In the genomic region with DNA sequence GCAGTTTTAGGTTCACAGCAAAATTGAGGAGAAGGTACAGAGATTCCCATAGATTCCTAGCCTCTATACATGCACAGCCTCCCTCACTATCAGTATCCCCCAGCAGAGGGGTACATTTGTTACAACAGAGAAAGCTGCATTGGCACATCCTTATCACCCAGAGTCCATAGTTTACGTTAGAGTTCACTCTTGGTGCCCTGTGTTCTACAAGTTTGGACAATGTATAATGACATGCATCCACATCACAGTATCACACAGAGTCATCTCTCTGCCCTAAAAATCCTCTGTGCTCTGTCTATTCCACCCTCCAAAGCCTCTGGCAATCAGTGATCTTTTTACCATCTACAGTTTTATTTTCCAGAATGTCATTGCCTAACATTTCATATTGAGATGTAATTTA, we compare ENCODE assay signal across 14 cellular contexts. TPM values are rescaled to one million over a fixed set of nuclear protein-coding genes. Genes with fewer than 3 reads are reported as not detected.
"Had no signal": no experiment of that assay in that cellular context is flagged by ENCODE, and none has a peak within 500 bp of the region (broad histone marks: within the 10 kb centered on the region; RNA-seq: fewer than 3 reads in every experiment).

No MANE protein-coding gene starts in this region.

- H3K4me3 Mint-ChIP-seq: activated CD4-positive, alpha-beta memory T cell treated with anti-CD3 and anti-CD28 coated beads for 36 hours; activated CD4-positive, alpha-beta T cell treated with anti-CD3 and anti-CD28 coated beads for 36 hours; activated naive CD4-positive, alpha-beta T cell treated with anti-CD3 and anti-CD28 coated beads for 36 hours; brain; natural killer cell treated with Interleukin-12 subunit alpha and Interleukin-12 subunit beta and Interleukin-15 and Interleukin-18, amount 100 ng/mL, for 72 hours; T-helper 2 cell treated with Interferon-gamma antibody and Interleukin-4, amounts not matched to agents 5 μg/mL and 100 μg/mL, for 36 hours had no signal

- H3K36me3 Mint-ChIP-seq: activated CD4-positive, alpha-beta memory T cell treated with anti-CD3 and anti-CD28 coated beads for 36 hours; brain; natural killer cell treated with Interleukin-12 subunit alpha and Interleukin-12 subunit beta and Interleukin-15 and Interleukin-18, amount 100 ng/mL, for 72 hours had no signal

- H3K9ac ChIP-seq: parathyroid adenoma had no signal

- H3K4me3 ChIP-seq: esophagus muscularis mucosa, lower lobe of right lung, spleen had no signal

- H3K27ac ChIP-seq: esophagus muscularis mucosa, lower lobe of right lung, parathyroid adenoma, spleen had no signal

- DNase-seq: activated CD4-positive, alpha-beta memory T cell treated with anti-CD3 and anti-CD28 coated beads for 36 hours; activated CD4-positive, alpha-beta T cell treated with anti-CD3 and anti-CD28 coated beads for 36 hours; activated naive CD4-positive, alpha-beta T cell treated with anti-CD3 and anti-CD28 coated beads for 36 hours; cortex of kidney; lower lobe of right lung; spleen; stimulated activated naive CD4-positive, alpha-beta T cell had no signal

- H3K27me3 ChIP-seq: esophagus muscularis mucosa, spleen had no signal

- H3K9me3 ChIP-seq: esophagus muscularis mucosa, lower lobe of right lung, spleen had no signal

- H3K9me3 Mint-ChIP-seq: activated CD4-positive, alpha-beta memory T cell treated with anti-CD3 and anti-CD28 coated beads for 36 hours; activated naive CD4-positive, alpha-beta T cell treated with anti-CD3 and anti-CD28 coated beads for 36 hours; activated T-helper 2 cell treated with anti-CD3 and anti-CD28 coated beads, Interferon-gamma antibody, Interleukin-2, Interleukin-4, amounts not matched to agents 10 μg/mL and 5 μg/mL and 100 μg/mL, durations not matched to agents 14 hours and 24 hours and 36 hours; natural killer cell treated with Interleukin-12 subunit alpha and Interleukin-12 subunit beta and Interleukin-15 and Interleukin-18, amount 100 ng/mL, for 72 hours; T-helper 2 cell treated with Interferon-gamma antibody and Interleukin-4, amounts not matched to agents 5 μg/mL and 100 μg/mL, for 36 hours had no signal

- H2AFZ ChIP-seq: parathyroid adenoma had no signal

- ATAC-seq: activated CD4-positive, alpha-beta T cell treated with anti-CD3 and anti-CD28 coated beads for 36 hours; lower lobe of right lung; natural killer cell treated with Interleukin-12 subunit alpha and Interleukin-12 subunit beta and Interleukin-15 and Interleukin-18, amount 100 ng/mL, for 72 hours; sciatic nerve had no signal

- H3K36me3 ChIP-seq: esophagus muscularis mucosa, lower lobe of right lung, spleen had no signal

- H3K79me2 ChIP-seq: parathyroid adenoma had no signal

- H3K27ac Mint-ChIP-seq: activated CD4-positive, alpha-beta memory T cell treated with anti-CD3 and anti-CD28 coated beads for 36 hours; activated CD4-positive, alpha-beta T cell treated with anti-CD3 and anti-CD28 coated beads for 36 hours; activated T-helper 2 cell treated with anti-CD3 and anti-CD28 coated beads, Interferon-gamma antibody, Interleukin-2, Interleukin-4, amounts not matched to agents 10 μg/mL and 5 μg/mL and 100 μg/mL, durations not matched to agents 14 hours and 24 hours and 36 hours; T-helper 2 cell treated with Interferon-gamma antibody and Interleukin-4, amounts not matched to agents 5 μg/mL and 100 μg/mL, for 36 hours had no signal

- H3K4me1 ChIP-seq: parathyroid adenoma had no signal

RNA-seq across cellular contexts. Expression of a gene that starts 57.9 kb away (rescaled TPM):
- total RNA-seq: activated CD4-positive, alpha-beta T cell treated with anti-CD3 and anti-CD28 coated beads for 36 hours; activated naive CD4-positive, alpha-beta T cell treated with anti-CD3 and anti-CD28 coated beads for 36 hours; activated T-helper 2 cell treated with anti-CD3 and anti-CD28 coated beads, Interferon-gamma antibody, Interleukin-2, Interleukin-4, amounts not matched to agents 10 μg/mL and 5 μg/mL and 100 μg/mL, durations not matched to agents 14 hours and 24 hours and 36 hours; lower lobe of right lung; natural killer cell treated with Interleukin-12 subunit alpha and Interleukin-12 subunit beta and Interleukin-15 and Interleukin-18, amount 100 ng/mL, for 72 hours had no signal
